21 cellular contexts compared by ENCODE assay signal in the genomic region with DNA sequence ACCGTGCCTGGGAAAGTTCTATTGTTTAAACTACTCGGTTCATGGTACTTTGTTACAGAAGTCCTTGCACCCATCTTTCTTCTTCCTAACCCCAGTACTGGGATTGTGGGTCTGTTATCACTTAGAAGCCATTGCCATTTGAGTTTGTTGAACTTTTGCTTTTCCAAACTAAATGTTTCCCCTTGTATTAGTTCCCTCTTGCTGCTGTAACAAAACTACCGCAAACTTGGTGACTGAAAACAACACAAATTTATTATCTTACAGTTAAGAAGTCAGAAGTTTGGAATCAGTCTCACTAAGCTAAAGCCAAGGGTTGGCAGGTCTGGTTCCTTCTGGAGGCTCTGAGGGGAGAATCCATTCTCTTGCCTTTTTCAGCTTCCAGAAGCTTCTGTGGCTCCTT. TPM values are rescaled to one million over a fixed set of nuclear protein-coding genes. Genes with fewer than 3 reads are reported as not detected.
DNase-seq lines count a peak whose midpoint lies in the region; ATAC-seq, FAIRE-seq and TF ChIP-seq lines count a peak whose summit lies in the region.
"Had no signal": no experiment of that assay in that cellular context is flagged by ENCODE, and none has a peak within 500 bp of the region (broad histone marks: within the 10 kb centered on the region; RNA-seq: fewer than 3 reads in every experiment).

No MANE protein-coding gene starts in this region.

- H3K4me3 Mint-ChIP-seq in activated T-helper 2 cell treated with anti-CD3 and anti-CD28 coated beads, Interferon-gamma antibody, Interleukin-2, Interleukin-4, amounts not matched to agents 10 μg/mL and 5 μg/mL and 100 μg/mL, durations not matched to agents 14 hours and 24 hours and 36 hours (ENCODE audit: low read depth), result no peak overlapping the region
- H3K4me3 Mint-ChIP-seq: CD4-positive, alpha-beta T cell; H9 had no signal

- H3K4me1 Mint-ChIP-seq in activated T-helper 2 cell treated with anti-CD3 and anti-CD28 coated beads, Interferon-gamma antibody, Interleukin-2, Interleukin-4, amounts not matched to agents 10 μg/mL and 5 μg/mL and 100 μg/mL, durations not matched to agents 14 hours and 24 hours and 36 hours (ENCODE audit: low read depth), result peaks cover 40% of the 10 kb centered on the region

- H3K27ac Mint-ChIP-seq in activated T-helper 2 cell treated with anti-CD3 and anti-CD28 coated beads, Interferon-gamma antibody, Interleukin-2, Interleukin-4, amounts not matched to agents 10 μg/mL and 5 μg/mL and 100 μg/mL, durations not matched to agents 14 hours and 24 hours and 36 hours, result peak overlapping the region; percentile 30
- H3K27ac Mint-ChIP-seq: CD4-positive, alpha-beta T cell; H9 had no signal

- BruUV-seq in HepG2 (replicated peaks; lab: Mats Ljungman, UMichigan) (no TSS peak), K562 (replicated peaks; lab: Mats Ljungman, UMichigan) (no TSS peak)

- peaks cover 24% of the 10 kb centered on the region for H3K27me3 Mint-ChIP-seq in activated T-helper 2 cell treated with anti-CD3 and anti-CD28 coated beads, Interferon-gamma antibody, Interleukin-2, Interleukin-4, amounts not matched to agents 10 μg/mL and 5 μg/mL and 100 μg/mL, durations not matched to agents 14 hours and 24 hours and 36 hours (ENCODE audit: low read depth)
- H3K27me3 Mint-ChIP-seq: CD4-positive, alpha-beta T cell had no signal

- CTCF ChIA-PET in HepG2 (lab: Yijun Ruan, JAX; ENCODE audit: low intra/inter-chr PET ratio, low total read pairs) (no interaction called here), K562 (lab: Yijun Ruan, JAX; ENCODE audit: low intra/inter-chr PET ratio) (no interaction called here)

- H3K4me2 ChIP-seq in HepG2 (ENCODE audit: low read depth, low read length) (no peak overlapping the region), K562 (ENCODE audit: insufficient read depth, low read length) (no peak overlapping the region), hepatocyte (no peak overlapping the region)

- H3K9me3 ChIP-seq in HepG2 (ENCODE audit: low read length) (no peaks in the 10 kb centered on the region), right lobe of liver (no peaks in the 10 kb centered on the region), K562 (replicated peaks; ENCODE audit: control insufficient read depth, insufficient read depth, low read depth, low read length) (no peaks in the 10 kb centered on the region), hepatocyte (ENCODE audit: low read depth) (no peaks in the 10 kb centered on the region)
- H3K9me3 ChIP-seq: BE2C, Caco-2 had no signal

- no peaks in the 10 kb centered on the region for H3K79me2 ChIP-seq in HepG2 (ENCODE audit: insufficient read depth, low read length)
- H3K79me2 ChIP-seq in K562 (ENCODE audit: control insufficient read depth, insufficient read depth, low read length), result no peaks in the 10 kb centered on the region
- H3K79me2 ChIP-seq in hepatocyte, result no peaks in the 10 kb centered on the region

- ATAC-seq in HepG2, result no peak
- ATAC-seq in right lobe of liver, result no peak
- no peak for ATAC-seq in K562
- ATAC-seq in GM18909 (IDR thresholded peaks at IDR 0.05; ENCODE audit: poor library complexity, unreplicated experiment), result no peak

- in situ Hi-C loops in HepG2 (cut with HindIII; ENCODE audit: extremely low pct_ligation_motif_present, low pct_unique_long_range_greater_than_20kb) (no loop called here), K562 (cut with MboI) (loop anchor here (25.0 kb wide), 2 partner anchors 400 to 925 kb away; partner anchors contain the start of gene CBLL1)

- no peak for FAIRE-seq in HepG2 (lab: Jason Lieb, UNC)
- FAIRE-seq in K562 (lab: Jason Lieb, UNC), result no peak
- FAIRE-seq: A204.1, D721Med, GM12892, GM18507, H1 had no signal

- no peaks in the 10 kb centered on the region for H3K9me2 ChIP-seq in hepatocyte (replicated peaks; ENCODE audit: insufficient read depth)

- TF ChIP-seq POLR2A in HepG2 (IDR thresholded peaks at IDR 0.05; ENCODE audit: insufficient read depth in 1 of 2, low read depth in 2 of 2, low read length in 2 of 2) (no peak), right lobe of liver (IDR thresholded peaks at IDR 0.05) (no peak), K562 (conservative IDR thresholded peaks at IDR 0.05) (no peak)

- H4K20me1 ChIP-seq in HepG2 (ENCODE audit: insufficient read depth, low read length), result no peaks in the 10 kb centered on the region
- no peaks in the 10 kb centered on the region for H4K20me1 ChIP-seq in K562 (replicated peaks; ENCODE audit: control insufficient read depth, insufficient read depth, low read length)
- H4K20me1 ChIP-seq in hepatocyte (ENCODE audit: insufficient read depth, poor library complexity, severe bottlenecking), result no peaks in the 10 kb centered on the region

- no peak for TF ChIP-seq CTCF in HepG2 (CRISPR knock-in tag; IDR thresholded peaks at IDR 0.05)
- TF ChIP-seq CTCF in right lobe of liver (IDR thresholded peaks at IDR 0.05), result no peak
- TF ChIP-seq CTCF in K562 (IDR thresholded peaks at IDR 0.05 in 2 of 3, conservative IDR thresholded peaks at IDR 0.05 in 1 of 3; ENCODE audit: insufficient read depth in 2 of 3, low read depth in 1 of 3, low read length in 3 of 3), result no peak
- TF ChIP-seq CTCF in hepatocyte (IDR thresholded peaks at IDR 0.05; ENCODE audit: poor library complexity), result no peak

- H2AFZ ChIP-seq in HepG2 (ENCODE audit: low read length) (no peak overlapping the region), K562 (ENCODE audit: low read depth, low read length) (no peak overlapping the region), hepatocyte (no peak overlapping the region)

- H3K9ac ChIP-seq in HepG2 (ENCODE audit: insufficient read depth, low read depth, low read length) (no peak overlapping the region), K562 (ENCODE audit: insufficient read depth in 1 of 2, low read depth in 2 of 2, low read length in 2 of 2) (no peak overlapping the region)

- 66% methylated on average over 3 of the region's 3 CpGs for WGBS in HepG2 (ENCODE audit: low lambda C conversion rate)
- WGBS in right lobe of liver (ENCODE audit: insufficient coverage, low coverage, low lambda C conversion rate, missing lambda C conversion rate), result 92% methylated on average over 3 of the region's 3 CpGs
- 67% methylated on average over 3 of the region's 3 CpGs for WGBS in K562 (ENCODE audit: insufficient coverage, low coverage, missing lambda C conversion rate)
- WGBS in hepatocyte (ENCODE audit: low lambda C conversion rate, missing lambda C conversion rate), result 94% methylated on average over 3 of the region's 3 CpGs

- POLR2A ChIA-PET in HepG2 (lab: Yijun Ruan, JAX), result no interaction called here
- POLR2A ChIA-PET in K562 (lab: Yijun Ruan, JAX), result no interaction called here

- no peak for TF ChIP-seq EP300 in HepG2 (IDR thresholded peaks at IDR 0.05; ENCODE audit: low read depth in 2 of 2, low read length in 2 of 2)
- TF ChIP-seq EP300 in HepG2 (CRISPR knock-in tag; IDR thresholded peaks at IDR 0.05; ENCODE audit: borderline replicate concordance), result no peak
- TF ChIP-seq EP300 in K562 (IDR thresholded peaks at IDR 0.05; ENCODE audit: low read length), result no peak

- peaks cover 12% of the 10 kb centered on the region for H3K9me3 Mint-ChIP-seq in activated T-helper 2 cell treated with anti-CD3 and anti-CD28 coated beads, Interferon-gamma antibody, Interleukin-2, Interleukin-4, amounts not matched to agents 10 μg/mL and 5 μg/mL and 100 μg/mL, durations not matched to agents 14 hours and 24 hours and 36 hours
- H3K9me3 Mint-ChIP-seq: CD4-positive, alpha-beta T cell had no signal

- no peaks in the 10 kb centered on the region for H3K4me1 ChIP-seq in HepG2 (ENCODE audit: insufficient read depth, low read length)
- no peaks in the 10 kb centered on the region for H3K4me1 ChIP-seq in right lobe of liver
- H3K4me1 ChIP-seq in K562 (replicated peaks in 1 of 2; ENCODE audit: control insufficient read depth in 2 of 2, insufficient read depth in 2 of 2, low read length in 2 of 2), result no peaks in the 10 kb centered on the region; a peak in 1 of 5 replicates
- H3K4me1 ChIP-seq in hepatocyte (ENCODE audit: insufficient read depth), result no peaks in the 10 kb centered on the region
- H3K4me1 ChIP-seq: Caco-2 had no signal

- TF ChIP-seq RAD21 in HepG2 (CRISPR knock-in tag; IDR thresholded peaks at IDR 0.05) (no peak), K562 (CRISPR knock-in tag; conservative IDR thresholded peaks at IDR 0.05 in 1 of 2, IDR thresholded peaks at IDR 0.05 in 1 of 2) (no peak)

- H3K27me3 ChIP-seq in HepG2 (ENCODE audit: control insufficient read depth in 1 of 2, insufficient read depth in 2 of 2, low read length in 2 of 2) (peaks cover 0 to 6% of the 10 kb centered on the region in 2 experiments; a peak in 2 of 5 replicates), right lobe of liver (no peaks in the 10 kb centered on the region), K562 (ENCODE audit: control insufficient read depth in 2 of 2, insufficient read depth in 2 of 2, low read length in 2 of 2) (peaks cover 0 to 3% of the 10 kb centered on the region in 2 experiments; a peak in 1 of 5 replicates), hepatocyte (no peaks in the 10 kb centered on the region)
- H3K27me3 ChIP-seq: BE2C had no signal

- H3K4me3 ChIP-seq in HepG2 (replicated peaks in 1 of 3; ENCODE audit: insufficient read depth in 1 of 3, low read depth in 2 of 3, low read length in 3 of 3) (no peak overlapping the region), right lobe of liver (no peak overlapping the region), K562 (no peak overlapping the region), hepatocyte (no peak overlapping the region)

- DNase-seq in HepG2 (ENCODE audit: low spot score), result no peak
- DNase-seq in right lobe of liver, result no peak
- DNase-seq in activated T-helper 2 cell treated with anti-CD3 and anti-CD28 coated beads, Interferon-gamma antibody, Interleukin-2, Interleukin-4, amounts not matched to agents 10 μg/mL and 5 μg/mL and 100 μg/mL, durations not matched to agents 14 hours and 24 hours and 36 hours (ENCODE audit: low spot score), result no peak
- no peak for DNase-seq in K562 (ENCODE audit: extremely low read depth in 1 of 4, low spot score in 3 of 4)
- no peak for DNase-seq in DMS153 (lab: John Stamatoyannopoulos, UW)
- DNase-seq in hepatocyte (ENCODE audit: low spot score), result no peak
- DNase-seq: ACHN; BE2C; Caco-2; CD4-positive, alpha-beta T cell; DMS79; GDM1; H9 had no signal

- H3K9me1 ChIP-seq in K562 (ENCODE audit: control insufficient read depth, insufficient read depth, low read length), result no peaks in the 10 kb centered on the region

- H3K27ac ChIP-seq in HepG2 (ENCODE audit: extremely low read length, insufficient read depth, low read length), result no peak overlapping the region
- H3K27ac ChIP-seq in right lobe of liver, result no peak overlapping the region
- H3K27ac ChIP-seq in K562 (ENCODE audit: extremely low read depth, low read depth, low read length), result no peak overlapping the region
- H3K27ac ChIP-seq in hepatocyte, result no peak overlapping the region
- H3K27ac ChIP-seq: C4-2B had no signal

- intact Hi-C loops in HepG2 (cut with micrococcal nuclease; ENCODE audit: unreplicated experiment) (no loop called here), right lobe of liver (cut with DNase I) (no loop called here), K562 (cut with micrococcal nuclease) (no loop called here)
- intact Hi-C loops in activated T-helper 2 cell treated with anti-CD3 and anti-CD28 coated beads, Interferon-gamma antibody, Interleukin-2, Interleukin-4, amounts not matched to agents 10 μg/mL and 5 μg/mL and 100 μg/mL, durations not matched to agents 14 hours and 24 hours and 36 hours (cut with micrococcal nuclease), result loop anchor here (2.0 to 10.0 kb wide), 4 partner anchors 205 to 1272 kb away; partner anchors contain the start of genes DLD, DNAJB9, PIK3CG and THAP5

- H3K36me3 ChIP-seq in HepG2 (replicated peaks in 1 of 2; ENCODE audit: control insufficient read depth in 1 of 2, insufficient read depth in 2 of 2, low read length in 2 of 2) (no peaks in the 10 kb centered on the region), right lobe of liver (no peaks in the 10 kb centered on the region), K562 (ENCODE audit: control insufficient read depth, insufficient read depth, low read length) (no peaks in the 10 kb centered on the region), hepatocyte (replicated peaks; ENCODE audit: insufficient read depth, low read depth) (no peaks in the 10 kb centered on the region)
- H3K36me3 ChIP-seq: BE2C had no signal

- peaks cover 12% of the 10 kb centered on the region for H3K36me3 Mint-ChIP-seq in activated T-helper 2 cell treated with anti-CD3 and anti-CD28 coated beads, Interferon-gamma antibody, Interleukin-2, Interleukin-4, amounts not matched to agents 10 μg/mL and 5 μg/mL and 100 μg/mL, durations not matched to agents 14 hours and 24 hours and 36 hours (ENCODE audit: low read depth)

RNA-seq across cellular contexts. Expression of gene LAMB4, which starts 6.9 kb away (rescaled TPM):
- total RNA-seq in HepG2 (2016; rRNA removed; fragmentation: Illumina TruSeq; extraction: Trizol) (not detected in 2 replicates), right lobe of liver (not detected), K562 (2014; rRNA removed) (not detected in 2 replicates), K562 (2014; rRNA removed; fragmentation: Illumina TruSeq; extraction: Trizol) (0.07 and 0.10 TPM in 2 replicates), K562 (2015; rRNA removed; fragmentation: Illumina TruSeq; extraction: Trizol) (not detected in 2 replicates), K562 (2021) (not detected in 2 replicates), hepatocyte (1.3 and 1.9 TPM in 2 replicates)
- not detected in 2 replicates for total RNA-seq in HepG2 (2016; cell fraction: cytosol; rRNA removed; fragmentation: Illumina TruSeq; extraction: Trizol; ENCODE audit: low read depth)
- total RNA-seq in HepG2 (2016; cell fraction: insoluble cytoplasmic fraction; rRNA removed; fragmentation: Illumina TruSeq; extraction: Trizol), result not detected in 2 replicates
- not detected in 2 replicates for total RNA-seq in HepG2 (2016; cell fraction: membrane; rRNA removed; fragmentation: Illumina TruSeq; extraction: Trizol)
- not detected in 2 replicates for total RNA-seq in HepG2 (2016; cell fraction: nucleus; rRNA removed; fragmentation: Illumina TruSeq; extraction: Trizol)
- polyA plus RNA-seq in HepG2 (2011; rRNA removed) (0.05 TPM in 1 of 2 replicates, not detected in the other), K562 (2011; rRNA removed) (not detected in 2 replicates), K562 (2014; fragmentation: Illumina TruSeq; extraction: Trizol) (0.06 TPM in 1 of 2 replicates, not detected in the other), K562 (2014; fragmentation: Nextera tagmentation; extraction: Ambion mirVana) (under 1 TPM; 0.06 to 0.13 TPM), K562 (2014; rRNA removed) (0.12 TPM in 1 of 2 replicates, not detected in the other), hepatocyte (1.3 and 3.1 TPM in 2 replicates)
- polyA plus RNA-seq in HepG2 (2011; cell fraction: cytosol; rRNA removed), result 0.11 and 0.12 TPM in 2 replicates
- polyA plus RNA-seq in HepG2 (2011; cell fraction: nucleus; rRNA removed), result not detected in 2 replicates
- polyA plus RNA-seq in HepG2 (2012), result 0.05 TPM in 1 of 2 replicates, not detected in the other
- not detected in 2 replicates for polyA plus RNA-seq in HepG2 (2016; cell fraction: cytosol; fragmentation: Illumina TruSeq; extraction: Trizol; ENCODE audit: low read depth)
- polyA plus RNA-seq in HepG2 (2016; cell fraction: insoluble cytoplasmic fraction; fragmentation: Illumina TruSeq; extraction: Trizol; ENCODE audit: low read depth), result not detected in 2 replicates
- not detected in 2 replicates for polyA plus RNA-seq in HepG2 (2016; cell fraction: membrane; fragmentation: Illumina TruSeq; extraction: Trizol; ENCODE audit: low read depth)
- not detected in 2 replicates for polyA plus RNA-seq in HepG2 (2016; cell fraction: nucleus; fragmentation: Illumina TruSeq; extraction: Trizol; ENCODE audit: insufficient read depth, low read depth)
- not detected in 2 replicates for polyA minus RNA-seq in HepG2 (2011; rRNA and poly(A)+ RNA removed; ENCODE audit: low replicate concordance)
- polyA minus RNA-seq in HepG2 (2011; cell fraction: cytosol; rRNA and poly(A)+ RNA removed), result not detected in 2 replicates
- not detected in 2 replicates for polyA minus RNA-seq in HepG2 (2011; cell fraction: nucleus; rRNA and poly(A)+ RNA removed)
- total RNA-seq in activated T-helper 2 cell treated with anti-CD3 and anti-CD28 coated beads, Interferon-gamma antibody, Interleukin-2, Interleukin-4, amounts not matched to agents 10 μg/mL and 5 μg/mL and 100 μg/mL, durations not matched to agents 14 hours and 24 hours and 36 hours, result not detected in 2 replicates
- total RNA-seq in K562 (2011; cell fraction: chromatin; rRNA removed; ENCODE audit: low replicate concordance), result not detected in 2 replicates
- not detected in 2 replicates for total RNA-seq in K562 (2011; cell fraction: nucleolus; rRNA removed)
- 0.29 TPM in 1 of 2 replicates, not detected in the other for total RNA-seq in K562 (2011; cell fraction: nucleoplasm; rRNA removed)
- polyA plus RNA-seq in K562 (2011; cell fraction: cytosol; rRNA removed), result 0.03 TPM in 1 of 2 replicates, not detected in the other
- not detected in 2 replicates for polyA plus RNA-seq in K562 (2011; cell fraction: nucleus; rRNA removed)
- polyA plus RNA-seq in K562 (2012), result 0.09 and 0.18 TPM in 2 replicates
- 0.21 TPM in 1 of 2 replicates, not detected in the other for polyA minus RNA-seq in K562 (2011; rRNA and poly(A)+ RNA removed)
- not detected in 2 replicates for polyA minus RNA-seq in K562 (2011; cell fraction: cytosol; rRNA and poly(A)+ RNA removed)
- polyA minus RNA-seq in K562 (2011; cell fraction: nucleus; rRNA and poly(A)+ RNA removed), result not detected in 2 replicates
- total RNA-seq: Daoy, H1, H9 had no signal
- polyA plus RNA-seq: H1 had no signal

Comparison
In these comparisons a context has a peak if more than half of its experiments do, and no peak if none do; other contexts are left out.
1. Of the 241 proteins assayed by ChIP-seq in both HepG2 and K562: peak only in HepG2: none; only in K562: none; in both: ZNF12; in neither: 240.